25 cellular contexts compared by ENCODE assay signal in the genomic region with DNA sequence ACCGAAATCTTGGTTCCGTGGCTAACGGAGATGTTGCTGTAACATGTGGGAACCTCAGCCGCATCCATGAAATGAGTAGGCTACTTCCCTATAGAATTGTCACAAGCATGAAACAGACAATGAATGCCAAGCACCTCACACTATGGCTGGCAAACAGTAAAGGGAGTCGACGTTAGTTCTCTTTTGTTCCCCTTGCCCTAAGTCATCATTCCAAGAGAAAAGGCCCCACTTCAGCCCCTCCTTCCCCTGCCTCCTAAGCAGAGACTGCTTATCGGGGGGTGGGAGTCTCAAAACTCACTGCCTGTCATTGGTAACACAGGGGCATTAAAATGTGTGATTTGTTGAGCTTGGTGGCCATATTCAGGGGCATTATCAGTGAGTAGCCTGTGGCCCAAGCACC.
"Had no signal": no experiment of that assay in that cellular context is flagged by ENCODE, and none has a peak within 500 bp of the region (broad histone marks: within the 10 kb centered on the region; RNA-seq: fewer than 3 reads in every experiment).

No MANE protein-coding gene starts in this region.

- H3K36me3 Mint-ChIP-seq: activated naive CD4-positive, alpha-beta T cell treated with anti-CD3 and anti-CD28 coated beads, Interleukin-2, amount 10 ng/mL, durations not matched to agents 7 days and 5 days; mesothelial cell of epicardium had no signal

- DNase-seq: activated CD4-positive, alpha-beta memory T cell treated with anti-CD3 and anti-CD28 coated beads for 36 hours; activated CD4-positive, alpha-beta T cell treated with anti-CD3 and anti-CD28 coated beads, Interleukin-2, amount 10 ng/mL, durations not matched to agents 24 days and 14 days; activated CD4-positive, CD25-positive, alpha-beta regulatory T cell treated with anti-CD3 and anti-CD28 coated beads, Interleukin-2, amount 50 U/mL, for 72 hours; activated CD8-positive, alpha-beta memory T cell treated with anti-CD3 and anti-CD28 coated beads, Interleukin-2, amount 50 U/mL, for 4 hours; activated gamma-delta T cell; activated naive CD4-positive, alpha-beta T cell treated with anti-CD3 and anti-CD28 coated beads, Interleukin-2, amount 10 ng/mL, durations not matched to agents 7 days and 5 days; activated naive CD8-positive, alpha-beta T cell treated with anti-CD3 and anti-CD28 coated beads, Interleukin-2, amount 10 ng/mL, durations not matched to agents 7 days and 5 days; activated T-cell treated with anti-CD3 and anti-CD28 coated beads, Interleukin-2, amount 50 U/mL, for 1 hour; amygdala; dermis blood vessel endothelial cell; effector CD4-positive, alpha-beta T cell; islet precursor cell; naive B cell; right lobe of liver; stimulated activated CD4-positive, alpha-beta T cell treated with anti-CD3 and anti-CD28 coated beads, Interleukin-4, amount 100 ng/mL, for 1 hour; stimulated activated naive CD8-positive, alpha-beta T cell treated with anti-CD3 and anti-CD28 coated beads, Interleukin-15, Interleukin-2, amounts not matched to agents 100 U/mL and 50 U/mL, for 24 hours; substantia nigra; T-helper 9 cell; upper lobe of left lung; WERI-Rb-1 had no signal

- H3K9me3 ChIP-seq: right lobe of liver, upper lobe of left lung had no signal

- H3K4me3 Mint-ChIP-seq: activated CD4-positive, alpha-beta memory T cell treated with anti-CD3 and anti-CD28 coated beads for 36 hours; activated CD4-positive, alpha-beta T cell treated with anti-CD3 and anti-CD28 coated beads, Interleukin-2, amount 10 ng/mL, durations not matched to agents 24 days and 14 days; activated naive CD4-positive, alpha-beta T cell treated with anti-CD3 and anti-CD28 coated beads, Interleukin-2, amount 10 ng/mL, durations not matched to agents 7 days and 5 days; activated naive CD8-positive, alpha-beta T cell treated with anti-CD3 and anti-CD28 coated beads, Interleukin-2, amount 10 ng/mL, durations not matched to agents 7 days and 5 days; central memory CD8-positive, alpha-beta T cell; mesothelial cell of epicardium; naive B cell; neural crest cell had no signal

- H3K4me3 ChIP-seq: hepatocyte, right lobe of liver, upper lobe of left lung had no signal

- H3K9me3 Mint-ChIP-seq: activated CD4-positive, alpha-beta memory T cell treated with anti-CD3 and anti-CD28 coated beads for 36 hours; activated CD4-positive, alpha-beta T cell treated with anti-CD3 and anti-CD28 coated beads, Interleukin-2, amount 10 ng/mL, durations not matched to agents 24 days and 14 days; activated naive CD4-positive, alpha-beta T cell treated with anti-CD3 and anti-CD28 coated beads, Interleukin-2, amount 10 ng/mL, durations not matched to agents 7 days and 5 days; activated naive CD8-positive, alpha-beta T cell treated with anti-CD3 and anti-CD28 coated beads, Interleukin-2, amount 10 ng/mL, durations not matched to agents 7 days and 5 days; central memory CD8-positive, alpha-beta T cell; mesothelial cell of epicardium; naive B cell; neural crest cell had no signal

- H3K36me3 ChIP-seq: right lobe of liver, WERI-Rb-1 had no signal

- H3K4me1 Mint-ChIP-seq: activated CD4-positive, alpha-beta T cell treated with anti-CD3 and anti-CD28 coated beads, Interleukin-2, amount 10 ng/mL, durations not matched to agents 24 days and 14 days; activated naive CD4-positive, alpha-beta T cell treated with anti-CD3 and anti-CD28 coated beads, Interleukin-2, amount 10 ng/mL, durations not matched to agents 7 days and 5 days; activated naive CD8-positive, alpha-beta T cell treated with anti-CD3 and anti-CD28 coated beads, Interleukin-2, amount 10 ng/mL, durations not matched to agents 7 days and 5 days; naive B cell had no signal

- H3K27me3 Mint-ChIP-seq: activated CD4-positive, alpha-beta memory T cell treated with anti-CD3 and anti-CD28 coated beads for 36 hours; activated CD4-positive, alpha-beta T cell treated with anti-CD3 and anti-CD28 coated beads, Interleukin-2, amount 10 ng/mL, durations not matched to agents 24 days and 14 days; activated naive CD4-positive, alpha-beta T cell treated with anti-CD3 and anti-CD28 coated beads, Interleukin-2, amount 10 ng/mL, durations not matched to agents 7 days and 5 days; activated naive CD8-positive, alpha-beta T cell treated with anti-CD3 and anti-CD28 coated beads, Interleukin-2, amount 10 ng/mL, durations not matched to agents 7 days and 5 days; central memory CD8-positive, alpha-beta T cell; naive B cell had no signal

- H3K27me3 ChIP-seq: hepatocyte, right lobe of liver, upper lobe of left lung had no signal

- H3K27ac ChIP-seq: epithelial cell of prostate, hepatocyte, upper lobe of left lung, WERI-Rb-1 had no signal

- ATAC-seq: stimulated activated naive CD8-positive, alpha-beta T cell treated with anti-CD3 and anti-CD28 coated beads, Interleukin-15, Interleukin-2, amounts not matched to agents 100 U/mL and 50 U/mL, for 24 hours had no signal

- H3K27ac Mint-ChIP-seq: activated CD4-positive, alpha-beta memory T cell treated with anti-CD3 and anti-CD28 coated beads for 36 hours; activated CD4-positive, alpha-beta T cell treated with anti-CD3 and anti-CD28 coated beads, Interleukin-2, amount 10 ng/mL, durations not matched to agents 24 days and 14 days; activated naive CD4-positive, alpha-beta T cell treated with anti-CD3 and anti-CD28 coated beads, Interleukin-2, amount 10 ng/mL, durations not matched to agents 7 days and 5 days; activated naive CD8-positive, alpha-beta T cell treated with anti-CD3 and anti-CD28 coated beads, Interleukin-2, amount 10 ng/mL, durations not matched to agents 7 days and 5 days had no signal
